ENCODE assay signal across 1 cellular context in genomic region chr14:60195179-60195810, GRCh38.
TF ChIP-seq lines count a peak whose summit lies in the region.

No MANE protein-coding gene starts in this region.

TF ChIP-seq in WTC11, 78 proteins besides CTCF, POLR2A, EP300 and RAD21 (continued from another document):
- TF ChIP-seq STAT6 (CRISPR knock-in tag; conservative IDR thresholded peaks at IDR 0.05; ENCODE audit: low read depth) (no peak), EMX1 (CRISPR knock-in tag; IDR thresholded peaks at IDR 0.05) (no peak), CREB1 (CRISPR knock-in tag; IDR thresholded peaks at IDR 0.05) (no peak), AR (CRISPR knock-in tag; IDR thresholded peaks at IDR 0.05) (no peak), ZNF416 (CRISPR knock-in tag; IDR thresholded peaks at IDR 0.05) (no peak)
